ENCODE assay signal across 1 cellular context in genomic region chrX:129786210-129786651, GRCh38.
TF ChIP-seq lines count a peak whose summit lies in the region.

No MANE protein-coding gene starts in this region.

TF ChIP-seq in K562, 482 proteins besides CTCF, POLR2A, EP300 and RAD21 (continued from another document):
- TF ChIP-seq ZNF395 (CRISPR knock-in tag; IDR thresholded peaks at IDR 0.05) (no peak), CCNT2 (IDR thresholded peaks at IDR 0.05; ENCODE audit: borderline replicate concordance, extremely low read depth, insufficient read length, low read depth, low read length) (no peak), U2AF1 (optimal IDR thresholded peaks at IDR 0.05; ENCODE audit: low read depth, low read length) (no peak), CBX8 (IDR thresholded peaks at IDR 0.05; ENCODE audit: borderline replicate concordance, extremely low read depth, low read depth, low read length, poor library complexity, severe bottlenecking) (no peak), HMG20A (CRISPR knock-in tag; conservative IDR thresholded peaks at IDR 0.05) (no peak)
TF ChIP-seq in K562: peak in this region for 34.
